1 cellular context compared by ENCODE assay signal in the genomic region with DNA sequence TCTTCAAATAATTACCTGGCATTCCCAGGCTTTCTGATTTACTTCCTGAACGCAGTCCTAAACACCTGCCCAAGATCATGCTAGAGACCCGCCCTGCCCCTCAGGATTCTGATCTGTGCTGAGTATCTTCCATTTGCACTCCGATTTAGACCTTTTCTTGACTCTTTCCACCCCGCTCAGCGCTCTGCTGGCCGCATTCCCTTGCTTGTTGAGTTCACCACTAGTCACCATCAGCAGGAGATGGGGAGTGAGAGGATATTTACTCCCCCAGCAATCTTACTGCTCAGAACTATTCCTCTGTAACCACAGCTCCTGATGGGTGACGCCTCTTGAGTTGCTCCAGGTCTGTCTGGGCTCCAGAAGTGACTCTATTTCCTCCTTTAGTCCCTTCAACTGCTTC.
TF ChIP-seq lines count a peak whose summit lies in the region.

No MANE protein-coding gene starts in this region.

TF ChIP-seq in K562, 482 proteins besides CTCF, POLR2A, EP300 and RAD21 (continued from another document):
- TF ChIP-seq AFF1 (IDR thresholded peaks at IDR 0.05; ENCODE audit: low read depth in 1 of 2, partially characterized antibody in 2 of 2) (no peak), ZNF551 (CRISPR knock-in tag; IDR thresholded peaks at IDR 0.05) (no peak), ZNF133 (CRISPR knock-in tag; IDR thresholded peaks at IDR 0.05) (no peak), IRF2 (CRISPR knock-in tag; IDR thresholded peaks at IDR 0.05) (0 out of 2 replicates have a peak, but pooled peaks have one; percentile 13), YY1 (IDR thresholded peaks at IDR 0.05; ENCODE audit: borderline replicate concordance in 1 of 3, control insufficient read depth in 1 of 3, extremely low read depth in 1 of 3, insufficient read depth in 3 of 3, insufficient read length in 1 of 3, insufficient replicate concordance in 2 of 3, low read depth in 1 of 3, low read length in 2 of 3) (no peak), ZNF77 (CRISPR knock-in tag; IDR thresholded peaks at IDR 0.05) (no peak), TCF3 (CRISPR knock-in tag; IDR thresholded peaks at IDR 0.05) (no peak), RNF2 (IDR thresholded peaks at IDR 0.05) (no peak), XRCC5 (IDR thresholded peaks at IDR 0.05; ENCODE audit: low read depth, low read length) (no peak), MLX (CRISPR knock-in tag; conservative IDR thresholded peaks at IDR 0.05) (no peak), HDAC6 (IDR thresholded peaks at IDR 0.05; ENCODE audit: low read depth, low read length) (0 out of 2 replicates have a peak, but pooled peaks have one; percentile 21), COPS2 (conservative IDR thresholded peaks at IDR 0.05) (no peak), FOXM1 (IDR thresholded peaks at IDR 0.05; ENCODE audit: low read depth) (no peak), FOXM1 (CRISPR knock-in tag; IDR thresholded peaks at IDR 0.05; ENCODE audit: low read depth) (no peak), THAP12 (CRISPR knock-in tag; IDR thresholded peaks at IDR 0.05) (no peak), MAFG (tag; conservative IDR thresholded peaks at IDR 0.05) (no peak), FOXJ3 (CRISPR knock-in tag; IDR thresholded peaks at IDR 0.05) (peak; percentile 62; the same call in 1 of the 2 replicates), NBN (IDR thresholded peaks at IDR 0.05; ENCODE audit: low read depth) (no peak), HSF4 (CRISPR knock-in tag; IDR thresholded peaks at IDR 0.05; ENCODE audit: borderline replicate concordance) (no peak), NR1H2 (CRISPR knock-in tag; IDR thresholded peaks at IDR 0.05) (no peak), UBTF (IDR thresholded peaks at IDR 0.05; ENCODE audit: borderline replicate concordance in 1 of 2, low read depth in 2 of 2, low read length in 2 of 2) (no peak), MNT (conservative IDR thresholded peaks at IDR 0.05) (no peak), POLR3G (IDR thresholded peaks at IDR 0.05; ENCODE audit: extremely low read depth, insufficient read length, insufficient replicate concordance) (no peak), ETV5 (CRISPR knock-in tag; IDR thresholded peaks at IDR 0.05; ENCODE audit: low read depth) (peak; percentile 41; the same call in 1 of the 2 replicates), MCM7 (IDR thresholded peaks at IDR 0.05) (no peak), PHB (CRISPR knock-in tag; IDR thresholded peaks at IDR 0.05) (no peak), ARID1B (IDR thresholded peaks at IDR 0.05) (no peak), MYNN (IDR thresholded peaks at IDR 0.05) (no peak), MYNN (CRISPR knock-in tag; IDR thresholded peaks at IDR 0.05) (peak; percentile 65; the same call in 1 of the 2 replicates)
- TF ChIP-seq, protein P1, sequence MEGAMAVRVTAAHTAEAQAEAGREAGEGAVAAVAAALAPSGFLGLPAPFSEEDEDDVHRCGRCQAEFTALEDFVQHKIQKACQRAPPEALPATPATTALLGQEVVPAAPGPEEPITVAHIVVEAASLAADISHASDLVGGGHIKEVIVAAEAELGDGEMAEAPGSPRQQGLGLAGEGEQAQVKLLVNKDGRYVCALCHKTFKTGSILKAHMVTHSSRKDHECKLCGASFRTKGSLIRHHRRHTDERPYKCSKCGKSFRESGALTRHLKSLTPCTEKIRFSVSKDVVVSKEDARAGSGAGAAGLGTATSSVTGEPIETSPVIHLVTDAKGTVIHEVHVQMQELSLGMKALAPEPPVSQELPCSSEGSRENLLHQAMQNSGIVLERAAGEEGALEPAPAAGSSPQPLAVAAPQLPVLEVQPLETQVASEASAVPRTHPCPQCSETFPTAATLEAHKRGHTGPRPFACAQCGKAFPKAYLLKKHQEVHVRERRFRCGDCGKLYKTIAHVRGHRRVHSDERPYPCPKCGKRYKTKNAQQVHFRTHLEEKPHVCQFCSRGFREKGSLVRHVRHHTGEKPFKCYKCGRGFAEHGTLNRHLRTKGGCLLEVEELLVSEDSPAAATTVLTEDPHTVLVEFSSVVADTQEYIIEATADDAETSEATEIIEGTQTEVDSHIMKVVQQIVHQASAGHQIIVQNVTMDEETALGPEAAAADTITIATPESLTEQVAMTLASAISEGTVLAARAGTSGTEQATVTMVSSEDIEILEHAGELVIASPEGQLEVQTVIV (CRISPR knock-in tag; IDR thresholded peaks at IDR 0.05; ENCODE audit: borderline replicate concordance) = no peak
